ENCODE assay signal across 2 cellular contexts in the genomic region with DNA sequence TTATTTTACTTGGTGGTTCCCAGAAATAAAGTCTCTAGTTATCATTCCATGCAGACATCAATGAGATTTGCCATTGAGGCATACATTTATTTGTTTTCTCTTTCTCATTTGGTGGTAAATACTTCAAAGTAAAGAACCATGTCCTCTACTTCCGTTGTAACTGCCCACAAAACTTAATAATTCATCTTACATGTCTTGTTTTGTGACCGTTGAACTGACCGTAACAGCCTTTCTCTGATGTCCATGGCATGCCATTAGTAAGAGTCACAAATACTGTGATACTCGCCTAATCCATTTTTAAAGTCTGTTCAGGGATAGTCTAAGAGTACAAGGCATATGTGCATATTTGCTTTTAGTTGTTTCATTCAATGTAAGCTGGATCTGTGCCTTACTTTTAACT.
TF ChIP-seq lines count a peak whose summit lies in the region.

No MANE protein-coding gene starts in this region.

TF ChIP-seq in SK-N-SH, 30 proteins besides CTCF, POLR2A, EP300 and RAD21 (continued from another document):
- TF ChIP-seq, protein P1, sequence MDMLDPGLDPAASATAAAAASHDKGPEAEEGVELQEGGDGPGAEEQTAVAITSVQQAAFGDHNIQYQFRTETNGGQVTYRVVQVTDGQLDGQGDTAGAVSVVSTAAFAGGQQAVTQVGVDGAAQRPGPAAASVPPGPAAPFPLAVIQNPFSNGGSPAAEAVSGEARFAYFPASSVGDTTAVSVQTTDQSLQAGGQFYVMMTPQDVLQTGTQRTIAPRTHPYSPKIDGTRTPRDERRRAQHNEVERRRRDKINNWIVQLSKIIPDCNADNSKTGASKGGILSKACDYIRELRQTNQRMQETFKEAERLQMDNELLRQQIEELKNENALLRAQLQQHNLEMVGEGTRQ (IDR thresholded peaks at IDR 0.05; ENCODE audit: borderline replicate concordance, low read depth, low read length) = no peak
- TF ChIP-seq, protein P2, sequence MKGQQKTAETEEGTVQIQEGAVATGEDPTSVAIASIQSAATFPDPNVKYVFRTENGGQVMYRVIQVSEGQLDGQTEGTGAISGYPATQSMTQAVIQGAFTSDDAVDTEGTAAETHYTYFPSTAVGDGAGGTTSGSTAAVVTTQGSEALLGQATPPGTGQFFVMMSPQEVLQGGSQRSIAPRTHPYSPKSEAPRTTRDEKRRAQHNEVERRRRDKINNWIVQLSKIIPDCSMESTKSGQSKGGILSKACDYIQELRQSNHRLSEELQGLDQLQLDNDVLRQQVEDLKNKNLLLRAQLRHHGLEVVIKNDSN (IDR thresholded peaks at IDR 0.05; ENCODE audit: borderline replicate concordance, low read depth) = no peak
- TF ChIP-seq RFX5 (IDR thresholded peaks at IDR 0.05; ENCODE audit: low read length) (no peak), NFIC (IDR thresholded peaks at IDR 0.05; ENCODE audit: borderline replicate concordance) (no peak), ELF1 (IDR thresholded peaks at IDR 0.05) (no peak), RCOR1 (IDR thresholded peaks at IDR 0.05; ENCODE audit: low read length) (no peak)
- TF ChIP-seq, protein P3, sequence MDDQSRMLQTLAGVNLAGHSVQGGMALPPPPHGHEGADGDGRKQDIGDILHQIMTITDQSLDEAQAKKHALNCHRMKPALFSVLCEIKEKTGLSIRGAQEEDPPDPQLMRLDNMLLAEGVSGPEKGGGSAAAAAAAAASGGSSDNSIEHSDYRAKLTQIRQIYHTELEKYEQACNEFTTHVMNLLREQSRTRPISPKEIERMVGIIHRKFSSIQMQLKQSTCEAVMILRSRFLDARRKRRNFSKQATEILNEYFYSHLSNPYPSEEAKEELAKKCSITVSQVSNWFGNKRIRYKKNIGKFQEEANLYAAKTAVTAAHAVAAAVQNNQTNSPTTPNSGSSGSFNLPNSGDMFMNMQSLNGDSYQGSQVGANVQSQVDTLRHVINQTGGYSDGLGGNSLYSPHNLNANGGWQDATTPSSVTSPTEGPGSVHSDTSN (IDR thresholded peaks at IDR 0.05) = no peak
TF ChIP-seq in SK-N-SH: peak in this region for 0.

TF ChIP-seq in SK-N-SH treated with all-trans-retinoic acid at 6 μM for 48 hours, 23 proteins besides CTCF, POLR2A, EP300 and RAD21 (continued from another document):
- TF ChIP-seq, protein P4, sequence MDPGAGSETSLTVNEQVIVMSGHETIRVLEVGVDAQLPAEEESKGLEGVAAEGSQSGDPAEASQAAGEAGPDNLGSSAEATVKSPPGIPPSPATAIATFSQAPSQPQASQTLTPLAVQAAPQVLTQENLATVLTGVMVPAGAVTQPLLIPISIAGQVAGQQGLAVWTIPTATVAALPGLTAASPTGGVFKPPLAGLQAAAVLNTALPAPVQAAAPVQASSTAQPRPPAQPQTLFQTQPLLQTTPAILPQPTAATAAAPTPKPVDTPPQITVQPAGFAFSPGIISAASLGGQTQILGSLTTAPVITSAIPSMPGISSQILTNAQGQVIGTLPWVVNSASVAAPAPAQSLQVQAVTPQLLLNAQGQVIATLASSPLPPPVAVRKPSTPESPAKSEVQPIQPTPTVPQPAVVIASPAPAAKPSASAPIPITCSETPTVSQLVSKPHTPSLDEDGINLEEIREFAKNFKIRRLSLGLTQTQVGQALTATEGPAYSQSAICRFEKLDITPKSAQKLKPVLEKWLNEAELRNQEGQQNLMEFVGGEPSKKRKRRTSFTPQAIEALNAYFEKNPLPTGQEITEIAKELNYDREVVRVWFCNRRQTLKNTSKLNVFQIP (CRISPR knock-in tag; IDR thresholded peaks at IDR 0.05; ENCODE audit: borderline replicate concordance, low read depth) = no peak
- TF ChIP-seq TOX (CRISPR knock-in tag; IDR thresholded peaks at IDR 0.05; ENCODE audit: borderline replicate concordance) = no peak
- TF ChIP-seq ZFP3 (CRISPR knock-in tag; IDR thresholded peaks at IDR 0.05) = no peak
- no peak for TF ChIP-seq SNAI2 (CRISPR knock-in tag; IDR thresholded peaks at IDR 0.05)
- TF ChIP-seq, protein P5, sequence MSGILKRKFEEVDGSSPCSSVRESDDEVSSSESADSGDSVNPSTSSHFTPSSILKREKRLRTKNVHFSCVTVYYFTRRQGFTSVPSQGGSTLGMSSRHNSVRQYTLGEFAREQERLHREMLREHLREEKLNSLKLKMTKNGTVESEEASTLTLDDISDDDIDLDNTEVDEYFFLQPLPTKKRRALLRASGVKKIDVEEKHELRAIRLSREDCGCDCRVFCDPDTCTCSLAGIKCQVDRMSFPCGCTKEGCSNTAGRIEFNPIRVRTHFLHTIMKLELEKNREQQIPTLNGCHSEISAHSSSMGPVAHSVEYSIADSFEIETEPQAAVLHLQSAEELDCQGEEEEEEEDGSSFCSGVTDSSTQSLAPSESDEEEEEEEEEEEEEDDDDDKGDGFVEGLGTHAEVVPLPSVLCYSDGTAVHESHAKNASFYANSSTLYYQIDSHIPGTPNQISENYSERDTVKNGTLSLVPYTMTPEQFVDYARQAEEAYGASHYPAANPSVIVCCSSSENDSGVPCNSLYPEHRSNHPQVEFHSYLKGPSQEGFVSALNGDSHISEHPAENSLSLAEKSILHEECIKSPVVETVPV (CRISPR knock-in tag; IDR thresholded peaks at IDR 0.05) = no peak
- no peak for TF ChIP-seq PPARA (CRISPR knock-in tag; IDR thresholded peaks at IDR 0.05; ENCODE audit: borderline replicate concordance)
- TF ChIP-seq, protein P6, sequence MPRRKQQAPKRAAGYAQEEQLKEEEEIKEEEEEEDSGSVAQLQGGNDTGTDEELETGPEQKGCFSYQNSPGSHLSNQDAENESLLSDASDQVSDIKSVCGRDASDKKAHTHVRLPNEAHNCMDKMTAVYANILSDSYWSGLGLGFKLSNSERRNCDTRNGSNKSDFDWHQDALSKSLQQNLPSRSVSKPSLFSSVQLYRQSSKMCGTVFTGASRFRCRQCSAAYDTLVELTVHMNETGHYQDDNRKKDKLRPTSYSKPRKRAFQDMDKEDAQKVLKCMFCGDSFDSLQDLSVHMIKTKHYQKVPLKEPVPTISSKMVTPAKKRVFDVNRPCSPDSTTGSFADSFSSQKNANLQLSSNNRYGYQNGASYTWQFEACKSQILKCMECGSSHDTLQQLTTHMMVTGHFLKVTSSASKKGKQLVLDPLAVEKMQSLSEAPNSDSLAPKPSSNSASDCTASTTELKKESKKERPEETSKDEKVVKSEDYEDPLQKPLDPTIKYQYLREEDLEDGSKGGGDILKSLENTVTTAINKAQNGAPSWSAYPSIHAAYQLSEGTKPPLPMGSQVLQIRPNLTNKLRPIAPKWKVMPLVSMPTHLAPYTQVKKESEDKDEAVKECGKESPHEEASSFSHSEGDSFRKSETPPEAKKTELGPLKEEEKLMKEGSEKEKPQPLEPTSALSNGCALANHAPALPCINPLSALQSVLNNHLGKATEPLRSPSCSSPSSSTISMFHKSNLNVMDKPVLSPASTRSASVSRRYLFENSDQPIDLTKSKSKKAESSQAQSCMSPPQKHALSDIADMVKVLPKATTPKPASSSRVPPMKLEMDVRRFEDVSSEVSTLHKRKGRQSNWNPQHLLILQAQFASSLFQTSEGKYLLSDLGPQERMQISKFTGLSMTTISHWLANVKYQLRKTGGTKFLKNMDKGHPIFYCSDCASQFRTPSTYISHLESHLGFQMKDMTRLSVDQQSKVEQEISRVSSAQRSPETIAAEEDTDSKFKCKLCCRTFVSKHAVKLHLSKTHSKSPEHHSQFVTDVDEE (CRISPR knock-in tag; IDR thresholded peaks at IDR 0.05) = no peak
- TF ChIP-seq, protein P7, sequence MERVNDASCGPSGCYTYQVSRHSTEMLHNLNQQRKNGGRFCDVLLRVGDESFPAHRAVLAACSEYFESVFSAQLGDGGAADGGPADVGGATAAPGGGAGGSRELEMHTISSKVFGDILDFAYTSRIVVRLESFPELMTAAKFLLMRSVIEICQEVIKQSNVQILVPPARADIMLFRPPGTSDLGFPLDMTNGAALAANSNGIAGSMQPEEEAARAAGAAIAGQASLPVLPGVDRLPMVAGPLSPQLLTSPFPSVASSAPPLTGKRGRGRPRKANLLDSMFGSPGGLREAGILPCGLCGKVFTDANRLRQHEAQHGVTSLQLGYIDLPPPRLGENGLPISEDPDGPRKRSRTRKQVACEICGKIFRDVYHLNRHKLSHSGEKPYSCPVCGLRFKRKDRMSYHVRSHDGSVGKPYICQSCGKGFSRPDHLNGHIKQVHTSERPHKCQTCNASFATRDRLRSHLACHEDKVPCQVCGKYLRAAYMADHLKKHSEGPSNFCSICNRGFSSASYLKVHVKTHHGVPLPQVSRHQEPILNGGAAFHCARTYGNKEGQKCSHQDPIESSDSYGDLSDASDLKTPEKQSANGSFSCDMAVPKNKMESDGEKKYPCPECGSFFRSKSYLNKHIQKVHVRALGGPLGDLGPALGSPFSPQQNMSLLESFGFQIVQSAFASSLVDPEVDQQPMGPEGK (CRISPR knock-in tag; IDR thresholded peaks at IDR 0.05; ENCODE audit: borderline replicate concordance) = no peak
- TF ChIP-seq ZNF565 (CRISPR knock-in tag; conservative IDR thresholded peaks at IDR 0.05; ENCODE audit: low read depth) = no peak
- TF ChIP-seq RARB (CRISPR knock-in tag; IDR thresholded peaks at IDR 0.05) = no peak
